20 cellular contexts compared by ENCODE assay signal in genomic region chr9:36969216-36969771, GRCh38.
DNase-seq lines count a peak whose midpoint lies in the region; ATAC-seq, FAIRE-seq and TF ChIP-seq lines count a peak whose summit lies in the region.
"Had no signal": no experiment of that assay in that cellular context is flagged by ENCODE, and none has a peak within 500 bp of the region (broad histone marks: within the 10 kb centered on the region; RNA-seq: fewer than 3 reads in every experiment).

No MANE protein-coding gene starts in this region.

- H3K27ac ChIP-seq in HEK293 (ENCODE audit: extremely low read depth, low read depth, low read length) (no peak overlapping the region), GM12878 (ENCODE audit: control insufficient read depth, insufficient read depth) (no peak overlapping the region; the same call in 1 of the 2 replicates)
- H3K27ac ChIP-seq: neutrophil, vagina had no signal

- H3K9ac ChIP-seq in GM12878 (ENCODE audit: control insufficient read depth, insufficient read depth, low read length) = no peak overlapping the region

- no peak overlapping the region for H3K4me2 ChIP-seq in GM12878 (ENCODE audit: control insufficient read depth, insufficient read depth)

- H3K36me3 ChIP-seq in Caco-2 (ENCODE audit: control insufficient read depth, insufficient read depth, low read length) = no peaks in the 10 kb centered on the region
- H3K36me3 ChIP-seq in HEK293 (ENCODE audit: control insufficient read depth in 2 of 2, insufficient read depth in 1 of 2, low read length in 2 of 2) = no peaks in the 10 kb centered on the region
- peaks cover 29 to 37% of the 10 kb centered on the region in 2 experiments for H3K36me3 ChIP-seq in GM12878 (ENCODE audit: control insufficient read depth in 2 of 2, insufficient read depth in 2 of 2, low read length in 1 of 2)
- H3K36me3 ChIP-seq: MG63, neutrophil, vagina had no signal

- H3K4me1 Mint-ChIP-seq in Caco-2 (ENCODE audit: low read depth, unreplicated experiment) (no peaks in the 10 kb centered on the region), neural crest cell (no peaks in the 10 kb centered on the region), Calu3 (ENCODE audit: low read depth, unreplicated experiment) (no peaks in the 10 kb centered on the region)
- no peaks in the 10 kb centered on the region for H3K4me1 Mint-ChIP-seq in activated T-cell treated with anti-CD3 and anti-CD28 coated beads, Interleukin-2, amount 50 U/mL, for 72 hours (ENCODE audit: low read depth)
- H3K4me1 Mint-ChIP-seq: central memory CD8-positive, alpha-beta T cell had no signal

- no peaks in the 10 kb centered on the region for H4K20me1 ChIP-seq in GM12878 (ENCODE audit: control insufficient read depth, insufficient read depth)

- H3K36me3 Mint-ChIP-seq in Caco-2 (ENCODE audit: insufficient read depth, unreplicated experiment) (no peaks in the 10 kb centered on the region), neural crest cell (ENCODE audit: low read depth) (no peaks in the 10 kb centered on the region), Calu3 (ENCODE audit: insufficient read depth, unreplicated experiment) (no peaks in the 10 kb centered on the region)
- H3K36me3 Mint-ChIP-seq in activated T-cell treated with anti-CD3 and anti-CD28 coated beads, Interleukin-2, amount 50 U/mL, for 72 hours (ENCODE audit: insufficient read depth in 2 of 2) = no peaks in the 10 kb centered on the region

- no peak for TF ChIP-seq EP300 in GM12878 (IDR thresholded peaks at IDR 0.05; ENCODE audit: borderline replicate concordance in 1 of 2, control insufficient read depth in 1 of 2, low read depth in 2 of 2, low read length in 2 of 2)

- RAD21 ChIA-PET in GM12878 (lab: Charles Lee; ENCODE audit: unreplicated experiment) = interaction anchor here (0.7 kb wide), 1 partner anchor 113 kb away, joined by 3 read pairs; no protein-coding TSS in a partner anchor

- H3K9me3 ChIP-seq in Caco-2 (no peaks in the 10 kb centered on the region), HEK293 (ENCODE audit: control insufficient read depth, insufficient read depth, low read depth, low read length) (no peaks in the 10 kb centered on the region), GM12878 (replicated peaks; ENCODE audit: control insufficient read depth, insufficient read depth, low read length) (no peaks in the 10 kb centered on the region)
- H3K9me3 ChIP-seq: MG63, neutrophil, vagina had no signal

- TF ChIP-seq POLR2A in GM12878 (IDR thresholded peaks at IDR 0.05; ENCODE audit: low read depth, low read length) = no peak

- CTCF ChIA-PET in Caco-2 (lab: Charles Lee) = interaction anchor here (0.6 kb wide), 1 partner anchor 161 kb away, joined by 3 read pairs; no protein-coding TSS in a partner anchor
- CTCF ChIA-PET in HEK293 (lab: Yijun Ruan, JAX) = interaction anchor here (0.7 to 4.6 kb wide), 7 partner anchors 8 to 96 kb away, joined by 3 to 22 read pairs (median 3); no protein-coding TSS in a partner anchor
- CTCF ChIA-PET in GM12878 (lab: Yijun Ruan, JAX) = interaction anchor here (0.6 to 1.4 kb wide), 4 partner anchors 8 to 23 kb away, joined by 3 to 4 read pairs (median 4); no protein-coding TSS in a partner anchor
- CTCF ChIA-PET in Calu3 (lab: Charles Lee) = no interaction called here

- TF ChIP-seq RAD21 in GM12878 (IDR thresholded peaks at IDR 0.05; ENCODE audit: insufficient read depth, low read depth, low read length) = no peak

- intact Hi-C loops in Caco-2 (cut with micrococcal nuclease; ENCODE audit: unreplicated experiment) (no loop called here), GM12878 (cut with micrococcal nuclease; ENCODE audit: unreplicated experiment) (no loop called here), Calu3 (cut with micrococcal nuclease; ENCODE audit: unreplicated experiment) (no loop called here)

- H3K79me2 ChIP-seq in GM12878 (ENCODE audit: control insufficient read depth, insufficient read depth, low read length) = peaks cover 22% of the 10 kb centered on the region

- H3K9me3 Mint-ChIP-seq in Caco-2 (ENCODE audit: unreplicated experiment) = no peaks in the 10 kb centered on the region
- no peaks in the 10 kb centered on the region for H3K9me3 Mint-ChIP-seq in neural crest cell
- H3K9me3 Mint-ChIP-seq in activated T-cell treated with anti-CD3 and anti-CD28 coated beads, Interleukin-2, amount 50 U/mL, for 72 hours = no peaks in the 10 kb centered on the region
- H3K9me3 Mint-ChIP-seq in Calu3 (ENCODE audit: low read depth, unreplicated experiment) = no peaks in the 10 kb centered on the region
- H3K9me3 Mint-ChIP-seq: activated CD8-positive, alpha-beta T cell treated with anti-CD3 and anti-CD28 coated beads for 36 hours; activated T-helper 1 cell treated with anti-CD3 and anti-CD28 coated beads, Interleukin-12 subunit alpha, Interleukin-12 subunit beta, Interleukin-2, Interleukin-4 antibody, amounts not matched to agents 30 ng/mL and 10 ng/mL and 1 ng/mL, durations not matched to agents 14 hours and 24 hours and 36 hours; central memory CD8-positive, alpha-beta T cell had no signal

- no peak overlapping the region for H2AFZ ChIP-seq in GM12878 (ENCODE audit: control insufficient read depth, low read depth, low read length)

- H3K27me3 ChIP-seq in Caco-2 (replicated peaks; ENCODE audit: control insufficient read depth, insufficient read depth, low read length) (no peaks in the 10 kb centered on the region), GM12878 (replicated peaks in 1 of 2; ENCODE audit: control insufficient read depth in 2 of 2, insufficient read depth in 2 of 2, low read length in 1 of 2) (no peaks in the 10 kb centered on the region)
- H3K27me3 ChIP-seq: MG63, neutrophil, vagina had no signal

- 71% methylated on average over 11 of the region's 11 CpGs for WGBS in GM12878 (ENCODE audit: insufficient coverage, insufficient replicate concordance, low lambda C conversion rate, missing lambda C conversion rate)

- H3K4me3 ChIP-seq in Caco-2 (ENCODE audit: low read depth, low read length) (no peak overlapping the region), HEK293 (ENCODE audit: low read depth, low read length) (no peak overlapping the region), GM12878 (no peak overlapping the region)
- H3K4me3 ChIP-seq: MG63, vagina had no signal

- no TSS peak for BruUV-seq in Caco-2 (replicated peaks; lab: Mats Ljungman, UMichigan)
- BruUV-seq in GM12878 (replicated peaks; lab: Mats Ljungman, UMichigan) = no TSS peak
- no TSS peak for BruUV-seq in Calu3 (replicated peaks; lab: Mats Ljungman, UMichigan)

- H3K4me3 Mint-ChIP-seq in Caco-2 (ENCODE audit: unreplicated experiment) (no peak overlapping the region), neural crest cell (no peak overlapping the region), Calu3 (ENCODE audit: low read depth, unreplicated experiment) (no peak overlapping the region)
- H3K4me3 Mint-ChIP-seq in activated T-cell treated with anti-CD3 and anti-CD28 coated beads, Interleukin-2, amount 50 U/mL, for 72 hours = no peak overlapping the region
- H3K4me3 Mint-ChIP-seq: activated CD8-positive, alpha-beta T cell treated with anti-CD3 and anti-CD28 coated beads for 36 hours; activated T-helper 1 cell treated with anti-CD3 and anti-CD28 coated beads, Interleukin-12 subunit alpha, Interleukin-12 subunit beta, Interleukin-2, Interleukin-4 antibody, amounts not matched to agents 30 ng/mL and 10 ng/mL and 1 ng/mL, durations not matched to agents 14 hours and 24 hours and 36 hours; central memory CD8-positive, alpha-beta T cell had no signal

- DNase-seq in Caco-2 (no peak), GM12878 (ENCODE audit: low read depth, low spot score) (no peak), neural crest cell (ENCODE audit: low read depth, low spot score) (no peak), MV-4-11 (lab: John Stamatoyannopoulos, UW) (no peak), DMS114 treated with DMSO at 0.1 percent for 48 hours (lab: John Stamatoyannopoulos, UW; ENCODE audit: unreplicated experiment) (no peak), Calu3 (no peak)
- DNase-seq in activated T-cell treated with anti-CD3 and anti-CD28 coated beads, Interleukin-2, amount 50 U/mL, for 72 hours = no peak
- DNase-seq: activated CD8-positive, alpha-beta T cell treated with anti-CD3 and anti-CD28 coated beads for 36 hours; amniotic stem cell; effector CD4-positive, alpha-beta T cell; NCI-H187; NCI-H446; right cardiac atrium; SW 1271 had no signal

- H3K4me1 ChIP-seq in Caco-2 = no peaks in the 10 kb centered on the region
- H3K4me1 ChIP-seq in HEK293 (ENCODE audit: control insufficient read depth, insufficient read depth, low read length) = peaks cover 4% of the 10 kb centered on the region
- H3K4me1 ChIP-seq in GM12878 (ENCODE audit: control insufficient read depth, insufficient read depth, low read length) = no peaks in the 10 kb centered on the region
- H3K4me1 ChIP-seq: vagina had no signal

- FAIRE-seq in GM12878 (lab: Jason Lieb, UNC) = no peak

- in situ Hi-C loops in GM12878 (cut with MboI) = no loop called here

- H3K27me3 Mint-ChIP-seq in Caco-2 (ENCODE audit: insufficient read depth, unreplicated experiment) (peaks cover 6% of the 10 kb centered on the region), neural crest cell (ENCODE audit: low read depth) (no peaks in the 10 kb centered on the region), Calu3 (ENCODE audit: unreplicated experiment) (peaks cover 2% of the 10 kb centered on the region)
- H3K27me3 Mint-ChIP-seq in activated T-cell treated with anti-CD3 and anti-CD28 coated beads, Interleukin-2, amount 50 U/mL, for 72 hours (ENCODE audit: low read depth) = no peaks in the 10 kb centered on the region
- H3K27me3 Mint-ChIP-seq: activated CD8-positive, alpha-beta T cell treated with anti-CD3 and anti-CD28 coated beads for 36 hours had no signal

- TF ChIP-seq CTCF in Caco-2 (IDR thresholded peaks at IDR 0.05; ENCODE audit: insufficient read depth in 1 of 2, low read depth in 1 of 2, low read length in 1 of 2, severe bottlenecking in 1 of 2, unreplicated experiment in 1 of 2) (peak in 1 of 2 experiments; percentile 6), HEK293 (tag by site-specific recombination; IDR thresholded peaks at IDR 0.05) (no peak), GM12878 (IDR thresholded peaks at IDR 0.05 in 2 of 3, conservative IDR thresholded peaks at IDR 0.05 in 1 of 3; ENCODE audit: control insufficient read depth in 2 of 3, extremely low read depth in 1 of 3, insufficient read depth in 1 of 3, low read depth in 3 of 3, low read length in 3 of 3) (0 out of 6 replicates have a peak, but pooled peaks of 1 of the 3 experiments have one; percentile 11), neural crest cell (conservative IDR thresholded peaks at IDR 0.05) (no peak), Calu3 (IDR thresholded peaks at IDR 0.05; ENCODE audit: unreplicated experiment) (no peak)

- H3K27ac Mint-ChIP-seq in Caco-2 (ENCODE audit: unreplicated experiment) = peak overlapping the region; percentile 43
- peak overlapping the region; percentile 6 for H3K27ac Mint-ChIP-seq in neural crest cell (ENCODE audit: unreplicated experiment)
- H3K27ac Mint-ChIP-seq in activated T-cell treated with anti-CD3 and anti-CD28 coated beads, Interleukin-2, amount 50 U/mL, for 72 hours = no peak overlapping the region
- H3K27ac Mint-ChIP-seq in Calu3 (ENCODE audit: unreplicated experiment) = no peak overlapping the region
- H3K27ac Mint-ChIP-seq: activated CD8-positive, alpha-beta T cell treated with anti-CD3 and anti-CD28 coated beads for 36 hours had no signal

- SMC1A ChIA-PET in GM12878 (lab: Charles Lee; ENCODE audit: uncharacterized antibody, unreplicated experiment) = no interaction called here

- POLR2A ChIA-PET in Caco-2 (lab: Charles Lee) (no interaction called here), HEK293 (lab: Yijun Ruan, JAX) (no interaction called here), GM12878 (lab: Charles Lee) (no interaction called here)

- ATAC-seq in GM12878 = peak; percentile 27
- no peak for ATAC-seq in activated T-cell treated with anti-CD3 and anti-CD28 coated beads, Interleukin-2, amount 50 U/mL, for 72 hours (replicated peaks in 1 of 2)
- ATAC-seq: activated CD8-positive, alpha-beta T cell treated with anti-CD3 and anti-CD28 coated beads for 36 hours; right cardiac atrium had no signal

Comparison
In these comparisons a context has a peak if more than half of its experiments do, and no peak if none do; other contexts are left out.
1. H3K27ac Mint-ChIP-seq: peak in Caco-2 (single experiment) and neural crest cell (single experiment); none in activated T-cell treated with anti-CD3 and anti-CD28 coated beads, Interleukin-2, amount 50 U/mL, for 72 hours (single experiment) and Calu3 (single experiment).